In the genomic region with DNA sequence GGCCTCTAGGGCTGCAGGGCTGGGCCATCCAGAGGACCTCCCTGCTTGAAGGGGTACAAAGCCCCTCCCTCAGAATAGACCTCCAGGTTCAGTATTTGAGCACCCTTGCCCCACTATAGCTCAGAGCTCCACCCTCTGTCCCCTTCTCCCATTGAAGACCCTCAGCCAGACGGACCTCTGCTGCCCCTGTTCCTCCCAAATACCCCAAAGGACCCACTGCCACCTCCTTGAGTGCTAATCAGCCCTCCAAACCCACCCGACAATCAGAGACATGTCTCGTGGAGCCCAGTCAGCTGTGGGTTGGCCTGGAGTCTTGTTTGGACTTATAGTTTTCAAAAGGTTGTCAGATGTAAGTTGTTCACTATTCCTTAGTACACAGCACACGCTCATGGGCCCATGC, we compare ENCODE assay signal across 35 cellular contexts.
"Had no signal": no experiment of that assay in that cellular context is flagged by ENCODE, and none has a peak within 500 bp of the region (broad histone marks: within the 10 kb centered on the region; RNA-seq: fewer than 3 reads in every experiment).

No MANE protein-coding gene starts in this region.

- H3K27ac Mint-ChIP-seq: activated naive CD4-positive, alpha-beta T cell treated with anti-CD3 and anti-CD28 coated beads, Interleukin-2, amount 10 ng/mL, durations not matched to agents 7 days and 5 days; activated naive CD4-positive, alpha-beta T cell treated with anti-CD3 and anti-CD28 coated beads, Interleukin-2, amount 50 U/mL, for 24 hours; activated naive CD8-positive, alpha-beta T cell; activated naive CD8-positive, alpha-beta T cell treated with anti-CD3 and anti-CD28 coated beads for 36 hours; activated naive CD8-positive, alpha-beta T cell treated with anti-CD3 and anti-CD28 coated beads, Interleukin-2, amount 10 ng/mL, durations not matched to agents 7 days and 5 days; activated naive CD8-positive, alpha-beta T cell treated with anti-CD3 and anti-CD28 coated beads, Interleukin-2, amount 50 U/mL, for 24 hours; activated T-cell treated with anti-CD3 and anti-CD28 coated beads, Interleukin-2, amount 50 U/mL, for 24 hours; activated T-cell treated with anti-CD3 and anti-CD28 coated beads, Interleukin-2, amount 50 U/mL, for 72 hours; activated T-helper 1 cell treated with anti-CD3 and anti-CD28 coated beads, Interleukin-12 subunit alpha, Interleukin-12 subunit beta, Interleukin-2, Interleukin-4 antibody, amounts not matched to agents 30 ng/mL and 10 ng/mL and 1 ng/mL, durations not matched to agents 14 hours and 24 hours and 36 hours; activated T-helper 17 cell treated with anti-CD3 and anti-CD28 coated beads, Interleukin-2, amount 50 U/mL, for 72 hours; activated T-helper 2 cell treated with anti-CD3 and anti-CD28 coated beads, Interferon-gamma antibody, Interleukin-2, Interleukin-4, amounts not matched to agents 10 μg/mL and 5 μg/mL and 100 μg/mL, durations not matched to agents 14 hours and 24 hours and 36 hours had no signal

- H3K9me3 ChIP-seq: adrenal gland, ascending aorta, body of pancreas, breast epithelium had no signal

- H3K36me3 Mint-ChIP-seq: activated naive CD4-positive, alpha-beta T cell treated with anti-CD3 and anti-CD28 coated beads, Interleukin-2, amount 10 ng/mL, durations not matched to agents 7 days and 5 days; activated naive CD8-positive, alpha-beta T cell treated with anti-CD3 and anti-CD28 coated beads for 36 hours; brain had no signal

- H3K27me3 ChIP-seq: adrenal gland, ascending aorta, body of pancreas, brain microvascular endothelial cell, breast epithelium, cardiac muscle cell had no signal

- DNase-seq: activated effector memory CD4-positive, alpha-beta T cell treated with anti-CD3 and anti-CD28 coated beads, Interleukin-2, amount 50 U/mL, for 16 hours; activated effector memory CD4-positive, alpha-beta T cell treated with Interleukin-2 at 50 U/mL for 16 hours; activated gamma-delta T cell; activated gamma-delta T cell treated with Interleukin-2 at 50 U/mL for 16 hours; activated naive CD4-positive, alpha-beta T cell; activated naive CD4-positive, alpha-beta T cell treated with anti-CD3 and anti-CD28 coated beads, Interleukin-2, amount 10 ng/mL, durations not matched to agents 7 days and 5 days; activated naive CD4-positive, alpha-beta T cell treated with anti-CD3 and anti-CD28 coated beads, Interleukin-2, amount 50 U/mL, for 16 hours; activated naive CD4-positive, alpha-beta T cell treated with Interleukin-2 at 50 U/mL for 16 hours; activated naive CD8-positive, alpha-beta T cell treated with anti-CD3 and anti-CD28 coated beads for 36 hours; activated naive CD8-positive, alpha-beta T cell treated with anti-CD3 and anti-CD28 coated beads, Interleukin-2, amount 10 ng/mL, durations not matched to agents 7 days and 5 days; activated naive CD8-positive, alpha-beta T cell treated with anti-CD3 and anti-CD28 coated beads, Interleukin-2, amount 50 U/mL, for 24 hours; activated T-cell treated with anti-CD3 and anti-CD28 coated beads for 4 hours; activated T-cell treated with anti-CD3 and anti-CD28 coated beads, Interleukin-2, amount 50 U/mL, for 1 hour; activated T-cell treated with anti-CD3 and anti-CD28 coated beads, Interleukin-2, amount 50 U/mL, for 24 hours; activated T-cell treated with anti-CD3 and anti-CD28 coated beads, Interleukin-2, amount 50 U/mL, for 4 hours; activated T-cell treated with anti-CD3 and anti-CD28 coated beads, Interleukin-2, amount 50 U/mL, for 48 hours; activated T-cell treated with anti-CD3 and anti-CD28 coated beads, Interleukin-2, amount 50 U/mL, for 72 hours; amniotic stem cell; aorta; body of pancreas; brain microvascular endothelial cell; central memory CD4-positive, alpha-beta T cell; cerebellar nuclear complex had no signal

- H3K4me3 Mint-ChIP-seq: activated naive CD4-positive, alpha-beta T cell treated with anti-CD3 and anti-CD28 coated beads, Interleukin-2, amount 10 ng/mL, durations not matched to agents 7 days and 5 days; activated naive CD4-positive, alpha-beta T cell treated with anti-CD3 and anti-CD28 coated beads, Interleukin-2, amount 50 U/mL, for 24 hours; activated naive CD8-positive, alpha-beta T cell; activated naive CD8-positive, alpha-beta T cell treated with anti-CD3 and anti-CD28 coated beads for 36 hours; activated naive CD8-positive, alpha-beta T cell treated with anti-CD3 and anti-CD28 coated beads, Interleukin-2, amount 10 ng/mL, durations not matched to agents 7 days and 5 days; activated naive CD8-positive, alpha-beta T cell treated with anti-CD3 and anti-CD28 coated beads, Interleukin-2, amount 50 U/mL, for 24 hours; activated T-cell treated with anti-CD3 and anti-CD28 coated beads, Interleukin-2, amount 50 U/mL, for 24 hours; activated T-cell treated with anti-CD3 and anti-CD28 coated beads, Interleukin-2, amount 50 U/mL, for 4 hours; activated T-cell treated with anti-CD3 and anti-CD28 coated beads, Interleukin-2, amount 50 U/mL, for 72 hours; activated T-helper 1 cell treated with anti-CD3 and anti-CD28 coated beads, Interleukin-12 subunit alpha, Interleukin-12 subunit beta, Interleukin-2, Interleukin-4 antibody, amounts not matched to agents 30 ng/mL and 10 ng/mL and 1 ng/mL, durations not matched to agents 14 hours and 24 hours and 36 hours; activated T-helper 17 cell treated with anti-CD3 and anti-CD28 coated beads, Interleukin-2, amount 50 U/mL, for 72 hours; brain; central memory CD8-positive, alpha-beta T cell had no signal

- H3K27ac ChIP-seq: adrenal gland, ascending aorta, body of pancreas, brain microvascular endothelial cell, breast epithelium, cardiac muscle cell had no signal

- H3K4me1 Mint-ChIP-seq: activated naive CD4-positive, alpha-beta T cell treated with anti-CD3 and anti-CD28 coated beads, Interleukin-2, amount 10 ng/mL, durations not matched to agents 7 days and 5 days; activated naive CD4-positive, alpha-beta T cell treated with anti-CD3 and anti-CD28 coated beads, Interleukin-2, amount 50 U/mL, for 24 hours; activated naive CD8-positive, alpha-beta T cell treated with anti-CD3 and anti-CD28 coated beads for 36 hours; activated naive CD8-positive, alpha-beta T cell treated with anti-CD3 and anti-CD28 coated beads, Interleukin-2, amount 10 ng/mL, durations not matched to agents 7 days and 5 days; activated naive CD8-positive, alpha-beta T cell treated with anti-CD3 and anti-CD28 coated beads, Interleukin-2, amount 50 U/mL, for 24 hours; activated T-helper 17 cell treated with anti-CD3 and anti-CD28 coated beads, Interleukin-2, amount 50 U/mL, for 72 hours; central memory CD8-positive, alpha-beta T cell had no signal

- ATAC-seq: activated naive CD4-positive, alpha-beta T cell treated with anti-CD3 and anti-CD28 coated beads, Interleukin-2, amount 50 U/mL, for 72 hours; activated naive CD8-positive, alpha-beta T cell treated with anti-CD3 and anti-CD28 coated beads, Interleukin-2, amount 50 U/mL, for 24 hours; activated T-cell treated with anti-CD3 and anti-CD28 coated beads, Interleukin-2, amount 50 U/mL, for 4 hours; activated T-cell treated with anti-CD3 and anti-CD28 coated beads, Interleukin-2, amount 50 U/mL, for 72 hours; activated T-helper 17 cell treated with anti-CD3 and anti-CD28 coated beads, Interleukin-2, amount 50 U/mL, for 72 hours; body of pancreas had no signal

- H3K27me3 Mint-ChIP-seq: activated naive CD4-positive, alpha-beta T cell treated with anti-CD3 and anti-CD28 coated beads, Interleukin-2, amount 50 U/mL, for 24 hours; activated naive CD8-positive, alpha-beta T cell treated with anti-CD3 and anti-CD28 coated beads, Interleukin-2, amount 50 U/mL, for 24 hours; activated T-cell treated with anti-CD3 and anti-CD28 coated beads, Interleukin-2, amount 50 U/mL, for 24 hours; brain had no signal

- H3K36me3 ChIP-seq: adrenal gland, ascending aorta, brain microvascular endothelial cell, breast epithelium, cardiac muscle cell had no signal

- H3K9me3 Mint-ChIP-seq: activated naive CD4-positive, alpha-beta T cell treated with anti-CD3 and anti-CD28 coated beads, Interleukin-2, amount 10 ng/mL, durations not matched to agents 7 days and 5 days; activated naive CD4-positive, alpha-beta T cell treated with anti-CD3 and anti-CD28 coated beads, Interleukin-2, amount 50 U/mL, for 72 hours; activated T-cell treated with anti-CD3 and anti-CD28 coated beads, Interleukin-2, amount 50 U/mL, for 24 hours; activated T-cell treated with anti-CD3 and anti-CD28 coated beads, Interleukin-2, amount 50 U/mL, for 72 hours; activated T-helper 17 cell treated with anti-CD3 and anti-CD28 coated beads, Interleukin-2, amount 50 U/mL, for 72 hours; central memory CD8-positive, alpha-beta T cell had no signal

- H3K4me3 ChIP-seq: adrenal gland, ascending aorta, body of pancreas, breast epithelium, cardiac muscle cell had no signal
